ENCODE assay signal across 2 cellular contexts in genomic region chr15:97126556-97127233, GRCh38.
TF ChIP-seq lines count a peak whose summit lies in the region.

No MANE protein-coding gene starts in this region.

TF ChIP-seq in GM23338, 12 proteins besides CTCF, POLR2A, EP300 and RAD21:
- no peak for TF ChIP-seq CREB1 (CRISPR knock-in tag; IDR thresholded peaks at IDR 0.05; ENCODE audit: low read depth)
- TF ChIP-seq REST (IDR thresholded peaks at IDR 0.05; ENCODE audit: unreplicated experiment): no peak
- no peak for TF ChIP-seq EZH2 (IDR thresholded peaks at IDR 0.05; ENCODE audit: low read depth, unreplicated experiment)
- no peak for TF ChIP-seq ETS1 (IDR thresholded peaks at IDR 0.05)
- TF ChIP-seq ZNF331 (CRISPR knock-in tag; IDR thresholded peaks at IDR 0.05; ENCODE audit: low read depth): no peak
- no peak for TF ChIP-seq NANOG (IDR thresholded peaks at IDR 0.05; ENCODE audit: borderline replicate concordance)

TF ChIP-seq in H1, 55 proteins besides CTCF, POLR2A, EP300 and RAD21:
- no peak for TF ChIP-seq GABPA (IDR thresholded peaks at IDR 0.05; ENCODE audit: borderline replicate concordance, insufficient read depth, low read length)
- no peak for TF ChIP-seq SUZ12 (IDR thresholded peaks at IDR 0.05; ENCODE audit: low read length)
- no peak for TF ChIP-seq SP1 (IDR thresholded peaks at IDR 0.05; ENCODE audit: low read depth, low read length)
- no peak for TF ChIP-seq SP2 (IDR thresholded peaks at IDR 0.05; ENCODE audit: low read length)
- TF ChIP-seq BCL11A (IDR thresholded peaks at IDR 0.05; ENCODE audit: low read depth in 2 of 2, low read length in 2 of 2): no peak
- no peak for TF ChIP-seq RFX5 (IDR thresholded peaks at IDR 0.05; ENCODE audit: borderline replicate concordance, low read depth, low read length)
- no peak for TF ChIP-seq RXRA (IDR thresholded peaks at IDR 0.05; ENCODE audit: insufficient read depth, low read depth, low read length)
- TF ChIP-seq SP4 (IDR thresholded peaks at IDR 0.05; ENCODE audit: low read length): no peak
- no peak for TF ChIP-seq SRF (IDR thresholded peaks at IDR 0.05; ENCODE audit: low read depth, low read length)
- no peak for TF ChIP-seq RNF2 (IDR thresholded peaks at IDR 0.05; ENCODE audit: borderline replicate concordance, low read depth, low read length, missing control alignments, poor library complexity, severe bottlenecking)
- no peak for TF ChIP-seq BACH1 (IDR thresholded peaks at IDR 0.05; ENCODE audit: low read length)
- no peak for TF ChIP-seq BRCA1 (IDR thresholded peaks at IDR 0.05; ENCODE audit: low read depth, low read length)
- TF ChIP-seq CHD1 (IDR thresholded peaks at IDR 0.05; ENCODE audit: low read depth, low read length): no peak
- no peak for TF ChIP-seq EGR1 (IDR thresholded peaks at IDR 0.05; ENCODE audit: borderline replicate concordance, low read depth, low read length)
- no peak for TF ChIP-seq TAF1 (IDR thresholded peaks at IDR 0.05; ENCODE audit: low read depth, low read length)
- no peak for TF ChIP-seq SIX5 (IDR thresholded peaks at IDR 0.05; ENCODE audit: low read depth, low read length)
- no peak for TF ChIP-seq SIN3A (conservative IDR thresholded peaks at IDR 0.05 in 1 of 2, IDR thresholded peaks at IDR 0.05 in 1 of 2; ENCODE audit: low read depth in 1 of 2, low read length in 2 of 2)
